25 cellular contexts compared by ENCODE assay signal in genomic region chr9:121704281-121704680, GRCh38.
"Had no signal": no experiment of that assay in that cellular context is flagged by ENCODE, and none has a peak within 500 bp of the region (broad histone marks: within the 10 kb centered on the region; RNA-seq: fewer than 3 reads in every experiment).

No MANE protein-coding gene starts in this region.

- H3K4me1 ChIP-seq: right lobe of liver had no signal

- H3K9me3 Mint-ChIP-seq: naive thymus-derived CD4-positive, alpha-beta T cell; nephron; neural progenitor cell; stimulated activated naive B cell treated with anti-CD40 and anti-IgM and Interleukin-4, amounts not matched to agents 10 μg/mL and 1 μg/mL and 100 μg/mL, for 72 hours; stimulated activated naive CD8-positive, alpha-beta T cell treated with anti-CD3 and anti-CD28 coated beads, Interleukin-15, Interleukin-2, amounts not matched to agents 100 ng/mL and 50 ng/mL, for 24 hours had no signal

- FAIRE-seq: endothelial cell of umbilical vein, frontal cortex, small intestine, urothelium cell line had no signal

- DNase-seq: dermis blood vessel endothelial cell; effector memory CD4-positive, alpha-beta T cell; head of caudate nucleus; left cardiac atrium; left lung; mesendoderm; midbrain; naive thymus-derived CD4-positive, alpha-beta T cell; right lobe of liver; small intestine; stimulated activated CD4-positive, alpha-beta T cell treated with anti-CD3 and anti-CD28 coated beads, Interleukin-15, amount 100 ng/mL, for 24 hours; stimulated activated CD4-positive, alpha-beta T cell treated with anti-CD3 and anti-CD28 coated beads, Interleukin-2, amount 100 ng/mL, for 48 hours; stimulated activated naive B cell treated with anti-CD40 and anti-IgM and Interleukin-4, amounts not matched to agents 10 μg/mL and 1 μg/mL and 100 μg/mL, for 72 hours; upper lobe of left lung had no signal

- H3K27me3 ChIP-seq: neural progenitor cell, right lobe of liver, tibial nerve had no signal

- H3K36me3 ChIP-seq: left lung, neural progenitor cell, right lobe of liver, thoracic aorta, tibial nerve, upper lobe of left lung had no signal

- ATAC-seq: left cardiac atrium; left lung; naive thymus-derived CD4-positive, alpha-beta T cell; right lobe of liver; stimulated activated naive B cell treated with anti-CD40 and anti-IgM and Interleukin-4, amounts not matched to agents 10 μg/mL and 1 μg/mL and 100 μg/mL, for 72 hours had no signal

- H3K27me3 Mint-ChIP-seq: progenitor cell of endocrine pancreas had no signal

- H3K4me3 ChIP-seq: coronary artery, left lung, neural progenitor cell, right lobe of liver, thoracic aorta, tibial nerve, upper lobe of left lung had no signal

- H3K27ac ChIP-seq: coronary artery, left lung, neural progenitor cell, parathyroid adenoma, right lobe of liver, thoracic aorta, tibial nerve, upper lobe of left lung had no signal

- H3K4me3 Mint-ChIP-seq: naive thymus-derived CD4-positive, alpha-beta T cell; nephron; neural progenitor cell; stimulated activated naive B cell treated with anti-CD40 and anti-IgM and Interleukin-4, amounts not matched to agents 10 μg/mL and 1 μg/mL and 100 μg/mL, for 72 hours; stimulated activated naive CD8-positive, alpha-beta T cell treated with anti-CD3 and anti-CD28 coated beads, Interleukin-15, Interleukin-2, amounts not matched to agents 100 ng/mL and 50 ng/mL, for 24 hours had no signal

- H3K27ac Mint-ChIP-seq: naive thymus-derived CD4-positive, alpha-beta T cell; nephron; neural progenitor cell; progenitor cell of endocrine pancreas; stimulated activated naive B cell treated with anti-CD40 and anti-IgM and Interleukin-4, amounts not matched to agents 10 μg/mL and 1 μg/mL and 100 μg/mL, for 72 hours; stimulated activated naive CD8-positive, alpha-beta T cell treated with anti-CD3 and anti-CD28 coated beads, Interleukin-15, Interleukin-2, amounts not matched to agents 100 ng/mL and 50 ng/mL, for 24 hours had no signal

- H3K36me3 Mint-ChIP-seq: naive thymus-derived CD4-positive, alpha-beta T cell; neural progenitor cell; stimulated activated naive B cell treated with anti-CD40 and anti-IgM and Interleukin-4, amounts not matched to agents 10 μg/mL and 1 μg/mL and 100 μg/mL, for 72 hours had no signal

- H3K9me3 ChIP-seq: left lung, right lobe of liver, thoracic aorta, tibial nerve, upper lobe of left lung had no signal
